14 cellular contexts compared by ENCODE assay signal in the genomic region with DNA sequence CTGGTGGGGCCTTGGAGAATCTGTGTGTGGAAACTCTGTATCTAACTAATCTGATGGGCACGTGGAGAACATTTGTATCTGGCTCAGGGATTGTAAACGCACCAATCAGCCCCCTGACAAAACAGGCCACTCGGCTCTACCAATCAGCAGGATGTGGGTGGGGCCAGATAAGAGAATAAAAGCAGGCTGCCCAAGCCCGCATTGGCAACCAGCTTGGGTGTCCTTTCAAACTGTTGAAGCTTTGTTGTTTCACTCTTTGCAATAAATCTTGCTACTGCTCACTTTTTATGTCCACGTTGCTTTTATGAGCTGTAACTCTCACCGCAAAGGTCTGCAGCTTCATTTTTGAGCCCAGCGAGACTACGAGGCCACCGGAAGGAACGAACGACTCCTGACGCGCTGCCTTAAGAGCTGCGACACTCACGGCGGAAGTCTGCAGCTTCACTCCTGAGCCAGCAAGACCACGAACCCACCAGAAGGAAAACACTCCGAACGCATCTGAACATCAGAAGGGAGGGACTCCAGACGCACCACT. TPM values are rescaled to one million over a fixed set of nuclear protein-coding genes. Genes with fewer than 3 reads are reported as not detected.
DNase-seq lines count a peak whose midpoint lies in the region; ATAC-seq, FAIRE-seq and TF ChIP-seq lines count a peak whose summit lies in the region.
"Not testable (repeated sequence)": the region's sequence is repeated elsewhere in the genome, so short reads cannot be mapped to it uniquely, and the experiment has no call there.
"Had no signal": no experiment of that assay in that cellular context is flagged by ENCODE, and none has a peak within 500 bp of the region (broad histone marks: within the 10 kb centered on the region; RNA-seq: fewer than 3 reads in every experiment).

No MANE protein-coding gene starts in this region.

- not testable (repeated sequence) for BruUV-seq in IMR-90 (replicated peaks; lab: Mats Ljungman, UMichigan)

- H3K27me3 Mint-ChIP-seq in activated B cell treated with CpG ODN at 0.5 μM for 24 hours; nephron (ENCODE audit: low read depth); stimulated activated naive B cell treated with anti-CD40 and anti-IgM and Interleukin-4, amounts not matched to agents 10 μg/mL and 1 μg/mL and 100 μg/mL, for 72 hours: not testable (repeated sequence)

- CTCF ChIA-PET in IMR-90 (lab: Yijun Ruan, JAX) = interaction anchor here (0.7 kb wide), 1 partner anchor 27 kb away, joined by 5 read pairs; no protein-coding TSS in a partner anchor
- CTCF ChIA-PET in activated B cell treated with CpG ODN at 0.5 μM for 24 hours (lab: Charles Lee) = interaction anchor here (1.0 to 1.5 kb wide), 2 partner anchors 70 to 97 kb away, joined by 3 read pairs; no protein-coding TSS in a partner anchor
- CTCF ChIA-PET in H1 (lab: Charles Lee; ENCODE audit: partially characterized antibody) = interaction anchor here (1.1 to 3.3 kb wide), 11 partner anchors 8 to 70 kb away, joined by 3 to 13 read pairs (median 5); partner anchors contain the start of gene SLC2A14

- not testable (repeated sequence) for H2AFZ ChIP-seq in IMR-90 (replicated peaks; ENCODE audit: low read length, poor library complexity); H1 (ENCODE audit: low read length)

- not testable (repeated sequence) for H3K14ac ChIP-seq in IMR-90 (replicated peaks; ENCODE audit: low read depth, low read length); H1 (ENCODE audit: insufficient read length)

- not testable (repeated sequence) for ATAC-seq in IMR-90 (ENCODE audit: low read depth); activated B cell treated with CpG ODN at 0.5 μM for 24 hours (ENCODE audit: low read depth); stimulated activated naive B cell treated with anti-CD40 and anti-IgM and Interleukin-4, amounts not matched to agents 10 μg/mL and 1 μg/mL and 100 μg/mL, for 72 hours (replicated peaks)

- H3K36me3 ChIP-seq in BLaER1; IMR-90 (ENCODE audit: control insufficient read depth, insufficient read depth, low read length); H1 (ENCODE audit: control insufficient read depth in 2 of 4, insufficient read depth in 4 of 4, low read length in 3 of 4): not testable (repeated sequence)

- H3K27ac ChIP-seq in BLaER1; IMR-90 (ENCODE audit: insufficient read depth, low read length); H1 (ENCODE audit: low read depth, low read length): not testable (repeated sequence)

- not testable (repeated sequence) for H3K27me3 ChIP-seq in BLaER1; IMR-90 (ENCODE audit: control insufficient read depth, insufficient read depth, low read length); H1 (replicated peaks in 1 of 4; ENCODE audit: control insufficient read depth in 3 of 4, extremely low read depth in 1 of 4, insufficient read depth in 3 of 4, low read length in 3 of 4)

- H3K23me2 ChIP-seq in H1 (ENCODE audit: low read depth, low read length) = not testable (repeated sequence)

- DNase-seq in IMR-90; activated B cell treated with CpG ODN at 0.5 μM for 24 hours; H1 (ENCODE audit: low read depth in 1 of 2, low spot score in 2 of 2); stimulated activated naive B cell treated with anti-CD40 and anti-IgM and Interleukin-4, amounts not matched to agents 10 μg/mL and 1 μg/mL and 100 μg/mL, for 72 hours: not testable (repeated sequence)
- peak; percentile 10 for DNase-seq in activated CD8-positive, alpha-beta memory T cell treated with anti-CD3 and anti-CD28 coated beads, Interleukin-2, amount 50 U/mL, for 1 hour (ENCODE audit: extremely low read depth)
- DNase-seq in activated gamma-delta T cell treated with anti-CD3 and anti-CD28 coated beads, Interleukin-2, amount 50 U/mL, for 16 hours (ENCODE audit: low read depth) = peak; percentile 11

- H2BK12ac ChIP-seq in H1 (ENCODE audit: low read depth, low read length) = peak overlapping the region; percentile 89

- H2BK120ac ChIP-seq in IMR-90 (ENCODE audit: low read depth, low read length) = not testable (repeated sequence)
- peak overlapping the region; percentile 54 for H2BK120ac ChIP-seq in H1 (replicated peaks; ENCODE audit: low read depth, low read length)

- TF ChIP-seq RAD21 in IMR-90 (IDR thresholded peaks at IDR 0.05; ENCODE audit: low read length); H1 (IDR thresholded peaks at IDR 0.05 in 1 of 2, conservative IDR thresholded peaks at IDR 0.05 in 1 of 2; ENCODE audit: low read depth in 2 of 2, low read length in 2 of 2): not testable (repeated sequence)

- H2BK5ac ChIP-seq in IMR-90 (ENCODE audit: low read depth, low read length, poor library complexity, severe bottlenecking) = not testable (repeated sequence)
- H2BK5ac ChIP-seq in H1 (ENCODE audit: low read depth, low read length) = peak overlapping the region; percentile 4; the same call in 1 of the 2 replicates

- not testable (repeated sequence) for H3K18ac ChIP-seq in IMR-90 (ENCODE audit: low read depth, low read length); H1 (ENCODE audit: extremely low read depth, low read length)

- POLR2A ChIA-PET in IMR-90 (lab: Charles Lee; ENCODE audit: unreplicated experiment) = not testable (repeated sequence)
- POLR2A ChIA-PET in activated B cell treated with CpG ODN at 0.5 μM for 24 hours (lab: Charles Lee) = interaction anchor here (1.1 kb wide), 1 partner anchor 70 kb away, joined by 3 read pairs; no protein-coding TSS in a partner anchor
- POLR2A ChIA-PET in H1 (lab: Charles Lee; ENCODE audit: partially characterized antibody) = interaction anchor here (0.8 to 4.1 kb wide), 10 partner anchors 18 to 108 kb away, joined by 3 to 22 read pairs (median 4); no protein-coding TSS in a partner anchor

- H3K9me1 ChIP-seq in IMR-90 (ENCODE audit: insufficient read depth, low read length) = not testable (repeated sequence)

- H3K56ac ChIP-seq in IMR-90 (ENCODE audit: extremely low read depth, insufficient read depth, low read length); H1 (replicated peaks; ENCODE audit: insufficient read length, low read depth, low read length): not testable (repeated sequence)

- H4K8ac ChIP-seq in IMR-90 (ENCODE audit: low read depth in 2 of 2, low read length in 2 of 2); H1 (ENCODE audit: extremely low read depth, insufficient read depth, low read length): not testable (repeated sequence)

- not testable (repeated sequence) for H3K4me1 Mint-ChIP-seq in activated B cell treated with CpG ODN at 0.5 μM for 24 hours
- H3K4me1 Mint-ChIP-seq in nephron = peaks cover 19% of the 10 kb centered on the region
- peaks cover 4 to 22% of the 10 kb centered on the region in 2 donors for H3K4me1 Mint-ChIP-seq in stimulated activated naive B cell treated with anti-CD40 and anti-IgM and Interleukin-4, amounts not matched to agents 10 μg/mL and 1 μg/mL and 100 μg/mL, for 72 hours

- H3K4me3 ChIP-seq in BLaER1; IMR-90 (ENCODE audit: insufficient read depth, low read depth, low read length); H1 (ENCODE audit: extremely low read depth in 1 of 4, insufficient read depth in 2 of 4, low read depth in 3 of 4, low read length in 4 of 4): not testable (repeated sequence)

- H2BK20ac ChIP-seq in IMR-90 (ENCODE audit: low read depth, low read length) = not testable (repeated sequence)
- peak overlapping the region; percentile 82; the same call in 1 of the 2 replicates for H2BK20ac ChIP-seq in H1 (ENCODE audit: low read length)

- not testable (repeated sequence) for H3K23ac ChIP-seq in IMR-90 (ENCODE audit: low read depth, low read length); H1 (ENCODE audit: insufficient read length)

- H3K36me3 Mint-ChIP-seq in activated B cell treated with CpG ODN at 0.5 μM for 24 hours (ENCODE audit: low read depth); nephron (ENCODE audit: low read depth); stimulated activated naive B cell treated with anti-CD40 and anti-IgM and Interleukin-4, amounts not matched to agents 10 μg/mL and 1 μg/mL and 100 μg/mL, for 72 hours: not testable (repeated sequence)

- not testable (repeated sequence) for H3K9me3 ChIP-seq in BLaER1; IMR-90 (ENCODE audit: control insufficient read depth, insufficient read depth, low read length); H1 (ENCODE audit: insufficient read depth in 2 of 2, low read depth in 1 of 2, low read length in 1 of 2)

- FAIRE-seq in H1 (lab: Jason Lieb, UNC) = not testable (repeated sequence)

- not testable (repeated sequence) for TF ChIP-seq EP300 in H1 (IDR thresholded peaks at IDR 0.05; ENCODE audit: borderline replicate concordance in 1 of 2, low read depth in 2 of 2, low read length in 2 of 2)

- not testable (repeated sequence) for TF ChIP-seq CTCF in IMR-90 (conservative IDR thresholded peaks at IDR 0.05; ENCODE audit: low read depth, low read length); activated B cell treated with CpG ODN at 0.5 μM for 24 hours (IDR thresholded peaks at IDR 0.05); H1 (IDR thresholded peaks at IDR 0.05; ENCODE audit: control extremely low read depth in 1 of 3, insufficient read depth in 1 of 3, low read depth in 1 of 3, low read length in 3 of 3); nephron (IDR thresholded peaks at IDR 0.05; ENCODE audit: unreplicated experiment in 3 of 3)

- H2AK5ac ChIP-seq in IMR-90 (ENCODE audit: low read depth, low read length) = peak overlapping the region; percentile 28; the same call in 1 of the 2 replicates
- H2AK5ac ChIP-seq in H1 (ENCODE audit: low read depth, low read length) = not testable (repeated sequence)

- not testable (repeated sequence) for H2AK9ac ChIP-seq in IMR-90 (replicated peaks; ENCODE audit: low read depth, low read length, poor library complexity)

- not testable (repeated sequence) for H3K79me1 ChIP-seq in IMR-90 (ENCODE audit: low read depth in 1 of 2, low read length in 2 of 2); H1 (ENCODE audit: low read depth, low read length)

- H4K20me1 ChIP-seq in BLaER1; IMR-90 (ENCODE audit: insufficient read depth, low read length); H1 (replicated peaks in 1 of 2; ENCODE audit: control insufficient read depth in 1 of 2, insufficient read depth in 2 of 2, low read length in 2 of 2): not testable (repeated sequence)

- not testable (repeated sequence) for H3K4ac ChIP-seq in IMR-90 (ENCODE audit: low read depth, low read length)
- peak overlapping the region; percentile 38 for H3K4ac ChIP-seq in H1 (replicated peaks; ENCODE audit: insufficient read length, low read depth, low read length)

- not testable (repeated sequence) for H4K91ac ChIP-seq in IMR-90 (ENCODE audit: insufficient read depth, low read depth, low read length)
- peak overlapping the region; percentile 74 for H4K91ac ChIP-seq in H1 (replicated peaks; ENCODE audit: insufficient read length, low read length)

- dilution Hi-C loops in IMR-90 (cut with HindIII; ENCODE audit: low sequenced_read_pairs, unreplicated experiment) = not testable (repeated sequence)

- not testable (repeated sequence) for H4K5ac ChIP-seq in IMR-90 (ENCODE audit: low read depth, low read length)
- H4K5ac ChIP-seq in H1 (ENCODE audit: insufficient read length, low read depth, low read length) = peak overlapping the region; percentile 21

- 93% methylated on average over 6 of the region's 20 CpGs; no CpG with 5 or more reads in 1 of the 2 experiments for WGBS in IMR-90 (ENCODE audit: extremely low coverage in 2 of 2, insufficient read length in 1 of 2), 2 experiments
- WGBS in H1 (ENCODE audit: extremely low coverage in 1 of 2, insufficient coverage in 1 of 2, insufficient read length in 1 of 2, insufficient replicate concordance in 2 of 2, low coverage in 1 of 2, low lambda C conversion rate in 2 of 2, missing lambda C conversion rate in 1 of 2), 2 experiments = 94% methylated on average over 20 of the region's 20 CpGs; no CpG with 5 or more reads in 1 of the 2 experiments

- not testable (repeated sequence) for H3K9ac ChIP-seq in BLaER1; IMR-90 (ENCODE audit: low read depth, low read length); H1 (replicated peaks in 1 of 4; ENCODE audit: extremely low read depth in 1 of 4, low read depth in 3 of 4, low read length in 3 of 4)

- peak overlapping the region; percentile 71 for H3K4me2 ChIP-seq in BLaER1
- not testable (repeated sequence) for H3K4me2 ChIP-seq in IMR-90 (ENCODE audit: low read depth, low read length); H1 (ENCODE audit: insufficient read depth in 1 of 2, low read depth in 2 of 2, low read length in 2 of 2)

- H3K4me1 ChIP-seq in BLaER1 = peaks cover 38% of the 10 kb centered on the region
- H3K4me1 ChIP-seq in IMR-90 (ENCODE audit: control insufficient read depth, insufficient read depth, low read length) = not testable (repeated sequence)
- peaks cover 0 to 11% (median 3%) of the 10 kb centered on the region in 4 experiments; a peak in 3 of 7 replicates for H3K4me1 ChIP-seq in H1 (replicated peaks in 1 of 4; ENCODE audit: control insufficient read depth in 3 of 4, insufficient read depth in 4 of 4, low read length in 3 of 4)

- not testable (repeated sequence) for H3K79me2 ChIP-seq in H1 (ENCODE audit: control insufficient read depth in 1 of 2, insufficient read depth in 2 of 2, low read length in 2 of 2)

- in situ Hi-C loops in IMR-90 (cut with MboI; ENCODE audit: low sequenced_read_pairs) = not testable (repeated sequence)

- H3K27ac Mint-ChIP-seq in activated B cell treated with CpG ODN at 0.5 μM for 24 hours; stimulated activated naive B cell treated with anti-CD40 and anti-IgM and Interleukin-4, amounts not matched to agents 10 μg/mL and 1 μg/mL and 100 μg/mL, for 72 hours: not testable (repeated sequence)
- peak overlapping the region in 2 of 3 experiments; percentile 71 to 86 for H3K27ac Mint-ChIP-seq in nephron

- intact Hi-C loops in IMR-90 (cut with micrococcal nuclease) (loop anchor here (5.0 kb wide), 1 partner anchor 214 kb away; no protein-coding TSS in a partner anchor), activated B cell treated with CpG ODN at 0.5 μM for 24 hours (cut with micrococcal nuclease) (loop anchor here (5.0 kb wide), 1 partner anchor 374 kb away; no protein-coding TSS in a partner anchor)

- TF ChIP-seq POLR2A in IMR-90 (IDR thresholded peaks at IDR 0.05; ENCODE audit: low read depth, low read length); H1 (IDR thresholded peaks at IDR 0.05; ENCODE audit: control extremely low read depth in 1 of 2, low read depth in 2 of 2, low read length in 2 of 2): not testable (repeated sequence)

- H2BK15ac ChIP-seq in IMR-90 (ENCODE audit: low read depth, low read length); H1 (ENCODE audit: low read length): not testable (repeated sequence)

- H3K4me3 Mint-ChIP-seq in activated B cell treated with CpG ODN at 0.5 μM for 24 hours (peak overlapping the region; percentile 36), nephron (peak overlapping the region in 1 of 3 experiments; percentile 29)
- H3K4me3 Mint-ChIP-seq in stimulated activated naive B cell treated with anti-CD40 and anti-IgM and Interleukin-4, amounts not matched to agents 10 μg/mL and 1 μg/mL and 100 μg/mL, for 72 hours = peak overlapping the region; percentile 53 to 71

- not testable (repeated sequence) for H3K9me3 Mint-ChIP-seq in activated B cell treated with CpG ODN at 0.5 μM for 24 hours; nephron; stimulated activated naive B cell treated with anti-CD40 and anti-IgM and Interleukin-4, amounts not matched to agents 10 μg/mL and 1 μg/mL and 100 μg/mL, for 72 hours

RNA-seq across cellular contexts. Expression of gene SLC2A14, which starts 9.8 kb away (rescaled TPM):
- total RNA-seq in IMR-90 (2012; rRNA removed) (under 0.01 TPM in 1 of 2 replicates, not detected in the other), activated B cell treated with CpG ODN at 0.5 μM for 24 hours (1.4 and 1.8 TPM in 2 replicates)
- polyA plus RNA-seq in IMR-90 (2012; rRNA removed) (0.05 and 0.07 TPM in 2 replicates), H1 (2011; rRNA removed) (10.1 and 11.1 TPM in 2 replicates)
- polyA plus RNA-seq in IMR-90 (2012; cell fraction: cytosol; rRNA removed) = 0.05 TPM in 1 of 2 replicates, not detected in the other
- 0.10 and 0.30 TPM in 2 replicates for polyA plus RNA-seq in IMR-90 (2012; cell fraction: nucleus; rRNA removed; ENCODE audit: low replicate concordance)
- 18.2 and 19.3 TPM in 2 replicates for total RNA-seq in H1 (2021; fragmentation: NEBNext Ultra II Directional; extraction: Animal tissue kit (Norgen Biotek cat#: 25700))
- polyA plus RNA-seq in H1 (2011; cell fraction: cytosol; rRNA removed) = 10.7 TPM
- polyA plus RNA-seq in H1 (2011; cell fraction: nucleus; rRNA removed) = 6.0 TPM
- polyA plus RNA-seq in H1 (2012, experiment 1 of 2) = 9.0 to 20.2 TPM (median 14.2 TPM) in 4 replicates
- polyA plus RNA-seq in H1 (2012, experiment 2 of 2) = 6.3 TPM
- 9.7 TPM for polyA plus RNA-seq in H1 (2013, experiment 1 of 2)
- polyA plus RNA-seq in H1 (2013, experiment 2 of 2) = 8.7 TPM
- polyA minus RNA-seq in H1 (2011; rRNA and poly(A)+ RNA removed) = 10.8 and 15.7 TPM in 2 replicates
- 15.4 TPM for polyA minus RNA-seq in H1 (2011; cell fraction: cytosol; rRNA and poly(A)+ RNA removed)
- polyA minus RNA-seq in H1 (2011; cell fraction: nucleus; rRNA and poly(A)+ RNA removed) = 4.7 TPM
- total RNA-seq: Calu3, dermis blood vessel endothelial cell, myocyte, NCI-H460, right atrium auricular region had no signal
- polyA plus RNA-seq: aorta had no signal
